Comparison of ENCODE assay signal across 8 cellular contexts in the genomic region with DNA sequence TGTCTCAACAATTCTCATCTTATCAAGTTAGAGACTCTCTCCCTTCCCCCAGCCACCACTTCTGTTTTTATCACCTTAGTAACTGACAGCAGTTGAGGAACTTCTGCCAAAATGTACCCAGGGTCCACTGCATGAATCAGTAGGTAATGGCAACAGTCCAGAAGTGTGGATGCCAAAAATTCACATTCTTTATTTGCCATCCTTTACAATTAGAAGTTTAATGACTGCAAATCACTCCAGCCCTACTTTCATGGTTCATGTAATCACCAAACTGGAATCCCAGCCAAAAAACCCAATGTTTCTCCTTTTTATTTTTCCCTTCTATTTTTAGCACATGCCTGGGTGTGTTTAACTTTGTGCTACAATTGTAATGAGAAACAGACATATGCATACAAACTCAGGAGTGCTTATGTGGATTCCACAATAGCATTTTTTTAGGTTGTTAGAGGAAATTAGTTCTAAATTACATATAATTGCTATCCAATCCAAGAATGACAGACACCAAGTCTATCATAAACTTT.
DNase-seq lines count a peak whose midpoint lies in the region; ATAC-seq, FAIRE-seq and TF ChIP-seq lines count a peak whose summit lies in the region.

No MANE protein-coding gene starts in this region.

- DNase-seq in HCT116 (ENCODE audit: low read depth, low spot score), result no peak
- DNase-seq in NCI-H748 treated with DMSO at 0.1 percent for 48 hours (lab: John Stamatoyannopoulos, UW), result peak; percentile 41
- no peak for DNase-seq in sciatic nerve (ENCODE audit: low spot score)
- no peak for DNase-seq in GM10266 (ENCODE audit: extremely low spot score)
- no peak for DNase-seq in omental fat pad (ENCODE audit: low spot score)

- H3K9me2 ChIP-seq in HCT116 (ENCODE audit: insufficient read depth), result no peaks in the 10 kb centered on the region

- no peak overlapping the region for H3K9ac ChIP-seq in HCT116 (ENCODE audit: low read length)

- TF ChIP-seq CTCF in HCT116 (IDR thresholded peaks at IDR 0.05 in 2 of 3, conservative IDR thresholded peaks at IDR 0.05 in 1 of 3; ENCODE audit: borderline replicate concordance in 1 of 3, insufficient read depth in 1 of 3, low read depth in 2 of 3, low read length in 2 of 3) (no peak), GM10266 (IDR thresholded peaks at IDR 0.05; ENCODE audit: control insufficient read depth, insufficient read depth, low read depth, missing control alignments) (no peak), omental fat pad (IDR thresholded peaks at IDR 0.05) (no peak)

- no peak for TF ChIP-seq RAD21 in HCT116 (IDR thresholded peaks at IDR 0.05; ENCODE audit: low read depth)

- H3K27me3 ChIP-seq in HCT116 (ENCODE audit: insufficient read depth, low read length), result no peaks in the 10 kb centered on the region

- BruUV-seq in HCT116 (replicated peaks; lab: Mats Ljungman, UMichigan), result no TSS peak

- FAIRE-seq in endometrium (lab: Jason Lieb, UNC), result peak; percentile 92

- no peaks in the 10 kb centered on the region for H3K79me2 ChIP-seq in HCT116 (ENCODE audit: insufficient read depth, low read length)

- RAD21 ChIA-PET in HCT116 (lab: Charles Lee; ENCODE audit: low non-redundant PET in 1 of 2, low total read pairs in 2 of 2, uncharacterized antibody in 2 of 2, unreplicated experiment in 2 of 2), result no interaction called here

- intact Hi-C loops in HCT116 (cut with micrococcal nuclease), result no loop called here
- intact Hi-C loops in sciatic nerve (cut with DNase I), result no loop called here

- no peak overlapping the region for H3K27ac ChIP-seq in HCT116 (ENCODE audit: low read depth, low read length)

- ATAC-seq in HCT116, result no peak
- ATAC-seq in sciatic nerve, result peak; percentile 47
- ATAC-seq in HG03097 (IDR thresholded peaks at IDR 0.05; ENCODE audit: low FRiP score, unreplicated experiment), result no peak
- ATAC-seq in GM21723 (IDR thresholded peaks at IDR 0.05; ENCODE audit: unreplicated experiment), result no peak
- ATAC-seq in omental fat pad (ENCODE audit: low FRiP score), result no peak

- H3K4me2 ChIP-seq in HCT116 (ENCODE audit: low read length), result peak overlapping the region; percentile 29; the same call in 1 of the 2 replicates

- H3K36me3 ChIP-seq in HCT116 (ENCODE audit: control insufficient read depth in 1 of 2, insufficient read depth in 2 of 2, low read length in 2 of 2), result 0 out of 4 replicates have a peak, but pooled peaks cover 0 to 3% of the 10 kb centered on the region in 2 experiments

- H3K4me3 ChIP-seq in HCT116 (replicated peaks in 1 of 2; ENCODE audit: low read depth in 1 of 2, low read length in 2 of 2), result no peak overlapping the region

- no peak overlapping the region for H2AFZ ChIP-seq in HCT116 (ENCODE audit: low read depth, low read length, poor library complexity, severe bottlenecking)

- no peaks in the 10 kb centered on the region for H3K9me3 ChIP-seq in HCT116 (ENCODE audit: control insufficient read depth in 1 of 2, insufficient read depth in 1 of 2, low read depth in 1 of 2, low read length in 2 of 2)

- H4K20me1 ChIP-seq in HCT116 (ENCODE audit: insufficient read depth), result no peaks in the 10 kb centered on the region

- POLR2A ChIA-PET in HCT116 (lab: Charles Lee), result no interaction called here

- H3K4me1 ChIP-seq in HCT116 (ENCODE audit: control insufficient read depth in 1 of 2, insufficient read depth in 2 of 2, low read length in 2 of 2), result peaks cover 10 to 24% of the 10 kb centered on the region in 2 experiments

- CTCF ChIA-PET in HCT116 (lab: Charles Lee), result no interaction called here

- TF ChIP-seq POLR2A in HCT116 (IDR thresholded peaks at IDR 0.05; ENCODE audit: borderline replicate concordance, extremely low read depth, insufficient read depth, insufficient read length), result no peak

TF ChIP-seq in HCT116, 20 proteins besides CTCF, POLR2A, EP300 and RAD21:
- TF ChIP-seq SP1 (IDR thresholded peaks at IDR 0.05; ENCODE audit: low read depth) (no peak), CBX3 (IDR thresholded peaks at IDR 0.05; ENCODE audit: low read depth) (no peak), EZH2 (IDR thresholded peaks at IDR 0.05) (no peak), TCF7L2 (IDR thresholded peaks at IDR 0.05; ENCODE audit: borderline replicate concordance, extremely low read depth, insufficient read depth, insufficient read length) (no peak), CEBPB (IDR thresholded peaks at IDR 0.05; ENCODE audit: low read depth) (no peak), ZFX (IDR thresholded peaks at IDR 0.05) (no peak), SIN3A (IDR thresholded peaks at IDR 0.05; ENCODE audit: low read depth) (no peak), JUND (IDR thresholded peaks at IDR 0.05) (no peak), ZNF274 (IDR thresholded peaks at IDR 0.05; ENCODE audit: low read depth, low read length) (no peak), ELF1 (IDR thresholded peaks at IDR 0.05; ENCODE audit: borderline replicate concordance, low read depth) (no peak), EGR1 (IDR thresholded peaks at IDR 0.05; ENCODE audit: low read depth) (no peak), EZH2phosphoT487 (IDR thresholded peaks at IDR 0.05; ENCODE audit: borderline replicate concordance) (no peak)
- TF ChIP-seq, protein P1, sequence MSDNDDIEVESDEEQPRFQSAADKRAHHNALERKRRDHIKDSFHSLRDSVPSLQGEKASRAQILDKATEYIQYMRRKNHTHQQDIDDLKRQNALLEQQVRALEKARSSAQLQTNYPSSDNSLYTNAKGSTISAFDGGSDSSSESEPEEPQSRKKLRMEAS (IDR thresholded peaks at IDR 0.05), result no peak
- TF ChIP-seq, protein P2, sequence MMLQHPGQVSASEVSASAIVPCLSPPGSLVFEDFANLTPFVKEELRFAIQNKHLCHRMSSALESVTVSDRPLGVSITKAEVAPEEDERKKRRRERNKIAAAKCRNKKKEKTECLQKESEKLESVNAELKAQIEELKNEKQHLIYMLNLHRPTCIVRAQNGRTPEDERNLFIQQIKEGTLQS (IDR thresholded peaks at IDR 0.05), result no peak
- TF ChIP-seq, protein P3, sequence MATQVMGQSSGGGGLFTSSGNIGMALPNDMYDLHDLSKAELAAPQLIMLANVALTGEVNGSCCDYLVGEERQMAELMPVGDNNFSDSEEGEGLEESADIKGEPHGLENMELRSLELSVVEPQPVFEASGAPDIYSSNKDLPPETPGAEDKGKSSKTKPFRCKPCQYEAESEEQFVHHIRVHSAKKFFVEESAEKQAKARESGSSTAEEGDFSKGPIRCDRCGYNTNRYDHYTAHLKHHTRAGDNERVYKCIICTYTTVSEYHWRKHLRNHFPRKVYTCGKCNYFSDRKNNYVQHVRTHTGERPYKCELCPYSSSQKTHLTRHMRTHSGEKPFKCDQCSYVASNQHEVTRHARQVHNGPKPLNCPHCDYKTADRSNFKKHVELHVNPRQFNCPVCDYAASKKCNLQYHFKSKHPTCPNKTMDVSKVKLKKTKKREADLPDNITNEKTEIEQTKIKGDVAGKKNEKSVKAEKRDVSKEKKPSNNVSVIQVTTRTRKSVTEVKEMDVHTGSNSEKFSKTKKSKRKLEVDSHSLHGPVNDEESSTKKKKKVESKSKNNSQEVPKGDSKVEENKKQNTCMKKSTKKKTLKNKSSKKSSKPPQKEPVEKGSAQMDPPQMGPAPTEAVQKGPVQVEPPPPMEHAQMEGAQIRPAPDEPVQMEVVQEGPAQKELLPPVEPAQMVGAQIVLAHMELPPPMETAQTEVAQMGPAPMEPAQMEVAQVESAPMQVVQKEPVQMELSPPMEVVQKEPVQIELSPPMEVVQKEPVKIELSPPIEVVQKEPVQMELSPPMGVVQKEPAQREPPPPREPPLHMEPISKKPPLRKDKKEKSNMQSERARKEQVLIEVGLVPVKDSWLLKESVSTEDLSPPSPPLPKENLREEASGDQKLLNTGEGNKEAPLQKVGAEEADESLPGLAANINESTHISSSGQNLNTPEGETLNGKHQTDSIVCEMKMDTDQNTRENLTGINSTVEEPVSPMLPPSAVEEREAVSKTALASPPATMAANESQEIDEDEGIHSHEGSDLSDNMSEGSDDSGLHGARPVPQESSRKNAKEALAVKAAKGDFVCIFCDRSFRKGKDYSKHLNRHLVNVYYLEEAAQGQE (IDR thresholded peaks at IDR 0.05; ENCODE audit: low read depth), result no peak
TF ChIP-seq in HCT116: peak in this region for 0.
